In the genomic region with DNA sequence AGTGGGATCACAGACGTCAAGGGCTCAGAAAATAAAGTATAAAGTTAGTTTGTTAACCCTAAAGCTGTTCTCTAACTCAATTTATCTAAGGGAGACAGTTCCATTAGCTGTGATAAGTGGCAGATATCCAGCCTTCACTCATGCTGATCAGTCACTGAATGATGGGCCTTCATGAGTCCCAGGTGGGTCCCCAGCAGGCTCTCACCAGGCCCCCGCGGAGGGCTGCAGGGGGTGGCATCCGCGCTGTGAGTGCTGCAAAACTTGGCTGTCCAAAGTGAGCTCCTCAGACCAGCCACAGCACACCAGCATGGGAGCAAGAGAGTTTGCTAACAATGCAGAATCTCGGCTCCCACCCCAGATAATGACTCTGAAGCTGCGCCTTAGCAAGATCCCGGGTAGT, we compare ENCODE assay signal across 8 cellular contexts.
"Had no signal": no experiment of that assay in that cellular context is flagged by ENCODE, and none has a peak within 500 bp of the region (broad histone marks: within the 10 kb centered on the region; RNA-seq: fewer than 3 reads in every experiment).

No MANE protein-coding gene starts in this region.

- H3K9me3 ChIP-seq: HAP-1 had no signal

- H2AFZ ChIP-seq: GM23248 had no signal

- H3K9ac ChIP-seq: GM23248 had no signal

- DNase-seq: GM23248, GOT3, IMR-90, KG1 had no signal

- H3K36me3 ChIP-seq: HAP-1 had no signal

- FAIRE-seq: H54, HTR-8/SVneo, K562 had no signal

- H3K4me1 ChIP-seq: HAP-1 had no signal

- H3K4me3 ChIP-seq: GM23248, HAP-1, K562 had no signal

- H3K27ac ChIP-seq: GM23248 had no signal
